In genomic region chr1:153608089-153608672, GRCh38 we compare ENCODE assay signal across 10 cellular contexts. TPM values are rescaled to one million over a fixed set of nuclear protein-coding genes. Genes with fewer than 3 reads are reported as not detected.
A peak's percentile ranks its signal among the peaks of the same experiment; 100 is the strongest.
DNase-seq lines count a peak whose midpoint lies in the region; ATAC-seq and TF ChIP-seq lines count a peak whose summit lies in the region.
"Had no signal": no experiment of that assay in that cellular context is flagged by ENCODE, and none has a peak within 500 bp of the region (broad histone marks: within the 10 kb centered on the region; RNA-seq: fewer than 3 reads in every experiment).

No MANE protein-coding gene starts in this region.

- H3K36me3 ChIP-seq in RWPE2 (ENCODE audit: low read depth) = peaks cover 57% of the 10 kb centered on the region
- H3K36me3 ChIP-seq in esophagus muscularis mucosa = peaks cover 6 to 36% (median 27%) of the 10 kb centered on the region in 4 donors
- no peaks in the 10 kb centered on the region for H3K36me3 ChIP-seq in parathyroid adenoma (ENCODE audit: control insufficient read depth, insufficient read depth, low read length)
- no peaks in the 10 kb centered on the region for H3K36me3 ChIP-seq in Karpas-422 (ENCODE audit: insufficient read depth, low read length)

- peaks cover 5% of the 10 kb centered on the region for H3K79me2 ChIP-seq in parathyroid adenoma
- H3K79me2 ChIP-seq in Karpas-422 (ENCODE audit: low read length) = no peaks in the 10 kb centered on the region

- TF ChIP-seq EP300 in esophagus muscularis mucosa (IDR thresholded peaks at IDR 0.05) = no peak

- TF ChIP-seq CTCF in AG09309 (IDR thresholded peaks at IDR 0.05; ENCODE audit: control insufficient read depth, insufficient read depth, low read depth, low read length, missing control alignments) (no peak), RWPE2 (IDR thresholded peaks at IDR 0.05; ENCODE audit: poor library complexity, severe bottlenecking) (no peak), esophagus muscularis mucosa (IDR thresholded peaks at IDR 0.05) (no peak), parathyroid adenoma (IDR thresholded peaks at IDR 0.05) (no peak)

- H3K9me3 ChIP-seq in RWPE2 (ENCODE audit: severe bottlenecking) = no peaks in the 10 kb centered on the region
- H3K9me3 ChIP-seq in esophagus muscularis mucosa = no peaks in the 10 kb centered on the region
- H3K9me3 ChIP-seq in parathyroid adenoma (ENCODE audit: control insufficient read depth, low read length) = no peaks in the 10 kb centered on the region
- no peaks in the 10 kb centered on the region for H3K9me3 ChIP-seq in Karpas-422 (ENCODE audit: low read length)

- intact Hi-C loops in esophagus muscularis mucosa (cut with DNase I) = no loop called here

- no peak for TF ChIP-seq POLR2A in esophagus muscularis mucosa (IDR thresholded peaks at IDR 0.05; ENCODE audit: low read depth)

- peak overlapping the region; percentile 98 for H3K27ac ChIP-seq in RWPE2 (ENCODE audit: poor library complexity, severe bottlenecking)
- H3K27ac ChIP-seq in esophagus muscularis mucosa (replicated peaks in 1 of 4) = peak overlapping the region; percentile 76 to 86 (median 84)
- peak overlapping the region; percentile 79 for H3K27ac ChIP-seq in parathyroid adenoma
- H3K27ac ChIP-seq in Karpas-422 (ENCODE audit: low read length) = no peak overlapping the region

- H3K9ac ChIP-seq in parathyroid adenoma = no peak overlapping the region
- H3K9ac ChIP-seq in Karpas-422 (ENCODE audit: low read length) = no peak overlapping the region

- H3K27me3 ChIP-seq in RWPE2 (ENCODE audit: insufficient read depth, poor library complexity, severe bottlenecking) = no peaks in the 10 kb centered on the region
- H3K27me3 ChIP-seq in esophagus muscularis mucosa = no peaks in the 10 kb centered on the region
- H3K27me3 ChIP-seq in parathyroid adenoma (ENCODE audit: control insufficient read depth, insufficient read depth, low read length) = no peaks in the 10 kb centered on the region
- H3K27me3 ChIP-seq in Karpas-422 (ENCODE audit: low read length) = no peaks in the 10 kb centered on the region

- H3K4me1 ChIP-seq in RWPE2 (ENCODE audit: insufficient read depth, poor library complexity, severe bottlenecking) = peaks cover 21% of the 10 kb centered on the region
- H3K4me1 ChIP-seq in esophagus muscularis mucosa = peaks cover 33 to 58% (median 49%) of the 10 kb centered on the region in 4 donors
- H3K4me1 ChIP-seq in parathyroid adenoma = peaks cover 25% of the 10 kb centered on the region
- H3K4me1 ChIP-seq in Karpas-422 (ENCODE audit: low read length) = peaks cover 4% of the 10 kb centered on the region

- H3K4me2 ChIP-seq in parathyroid adenoma (ENCODE audit: low read length) (peak overlapping the region; percentile 56), Karpas-422 (ENCODE audit: low read depth, low read length, poor library complexity, severe bottlenecking) (no peak overlapping the region)

- no peaks in the 10 kb centered on the region for H4K20me1 ChIP-seq in Karpas-422 (ENCODE audit: insufficient read depth, low read depth, low read length)

- ATAC-seq in RWPE2 (ENCODE audit: low read depth) = no peak
- no peak for ATAC-seq in GM19035 (IDR thresholded peaks at IDR 0.05; ENCODE audit: unreplicated experiment)

- H3K9me2 ChIP-seq in Karpas-422 (replicated peaks; ENCODE audit: insufficient read depth, low read length) = no peaks in the 10 kb centered on the region

- DNase-seq in AG09309 (ENCODE audit: low read depth) (no peak), RWPE2 (ENCODE audit: low spot score) (no peak), esophagus muscularis mucosa (ENCODE audit: extremely low spot score) (no peak), Karpas-422 (no peak), HUDEP-2 (lab: John Stamatoyannopoulos, UW; ENCODE audit: unreplicated experiment in 76 of 76) (no peak)
- DNase-seq in central memory CD4-positive, alpha-beta T cell = no peak
- DNase-seq: activated B cell treated with CpG ODN at 0.5 μM for 24 hours; CD4-positive, alpha-beta T cell had no signal

- 71% methylated on average over 7 of the region's 7 CpGs for WGBS in esophagus muscularis mucosa

- H3K4me3 ChIP-seq in AG09309 (ENCODE audit: control insufficient read depth, low read depth, low read length) = peak overlapping the region; percentile 35
- H3K4me3 ChIP-seq in RWPE2 (ENCODE audit: severe bottlenecking) = peak overlapping the region; percentile 30
- H3K4me3 ChIP-seq in esophagus muscularis mucosa = peak overlapping the region; percentile 44 to 54 (median 46)
- H3K4me3 ChIP-seq in parathyroid adenoma (ENCODE audit: low read depth, low read length) = peak overlapping the region; percentile 19
- H3K4me3 ChIP-seq in Karpas-422 (ENCODE audit: low read length) = no peak overlapping the region

- H2AFZ ChIP-seq in parathyroid adenoma = no peak overlapping the region
- H2AFZ ChIP-seq in Karpas-422 (ENCODE audit: low read length) = no peak overlapping the region

RNA-seq across cellular contexts. Expression of gene S100A16, which starts 4.8 kb away (rescaled TPM):
- 10 to 100 TPM; 33.2 to 67.9 (median 48.2) TPM for total RNA-seq in esophagus muscularis mucosa
- not detected in 2 replicates for total RNA-seq in Karpas-422 (2014; rRNA removed; shearing (Covaris generic); ENCODE audit: low replicate concordance)
- total RNA-seq: activated B cell treated with CpG ODN at 0.5 μM for 24 hours; CD4-positive, alpha-beta T cell had no signal

RNA-seq across cellular contexts. Expression of gene S100A14, which starts 7.9 kb away (rescaled TPM):
- total RNA-seq in esophagus muscularis mucosa = 1 to 10 TPM in 1 of 4 donors, not detected in 3; 1.0 TPM
- total RNA-seq in Karpas-422 (2014; rRNA removed; shearing (Covaris generic); ENCODE audit: low replicate concordance) = not detected in 2 replicates
- total RNA-seq: activated B cell treated with CpG ODN at 0.5 μM for 24 hours; CD4-positive, alpha-beta T cell had no signal

RNA-seq across cellular contexts. Expression of gene S100A13, which starts 19.1 kb away (rescaled TPM):
- total RNA-seq in esophagus muscularis mucosa = 10 to 100 TPM; 71.3 to 84.7 (median 83.1) TPM
- 13.4 and 21.5 TPM in 2 replicates for total RNA-seq in Karpas-422 (2014; rRNA removed; shearing (Covaris generic); ENCODE audit: low replicate concordance)

RNA-seq across cellular contexts. Expression of gene S100A1, which starts 20.1 kb away (rescaled TPM):
- 10 to 100 TPM in 2 of 4 donors, 1 to 10 TPM in 2; 4.3 to 17.9 (median 9.2) TPM for total RNA-seq in esophagus muscularis mucosa
- 15.9 and 18.9 TPM in 2 replicates for total RNA-seq in Karpas-422 (2014; rRNA removed; shearing (Covaris generic); ENCODE audit: low replicate concordance)
- total RNA-seq: CD4-positive, alpha-beta T cell had no signal

RNA-seq across cellular contexts. Expression of gene CHTOP, which starts 25.7 kb away (rescaled TPM):
- 10 to 100 TPM; 34.5 to 43.8 (median 37.6) TPM for total RNA-seq in esophagus muscularis mucosa
- 62.1 and 64.6 TPM in 2 replicates for total RNA-seq in Karpas-422 (2014; rRNA removed; shearing (Covaris generic); ENCODE audit: low replicate concordance)

Comparison
In these comparisons a context has a peak if more than half of its experiments do, and no peak if none do; other contexts are left out.
1. RNA of gene S100A16, which starts 4.8 kb away (total RNA-seq): 33.2 to 67.9 TPM in esophagus muscularis mucosa; not detected in Karpas-422; every median in the first group is over 10 times any median in the second.